Comparison of ENCODE assay signal across 28 cellular contexts in the genomic region with DNA sequence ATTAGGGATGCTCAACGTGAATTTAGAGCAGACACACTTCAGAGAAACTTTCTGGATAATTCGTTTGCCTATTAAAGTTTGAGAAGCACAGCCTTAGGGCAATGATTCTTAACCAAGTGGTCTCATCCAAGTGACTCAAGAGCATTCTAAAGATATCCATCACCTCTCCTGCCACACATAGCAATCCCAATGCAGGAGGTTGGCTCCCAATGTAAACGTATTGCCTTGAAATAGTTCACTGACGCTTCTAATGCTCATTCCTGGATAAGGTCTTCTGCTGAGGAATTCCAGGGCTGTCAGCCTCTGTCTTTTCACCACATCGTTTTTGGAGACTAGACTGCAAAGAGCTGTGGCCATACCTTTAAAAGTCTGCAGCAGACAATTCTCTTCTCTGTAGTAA.
"Had no signal": no experiment of that assay in that cellular context is flagged by ENCODE, and none has a peak within 500 bp of the region (broad histone marks: within the 10 kb centered on the region; RNA-seq: fewer than 3 reads in every experiment).

No MANE protein-coding gene starts in this region.

- H3K27me3 ChIP-seq: ascending aorta, breast epithelium, cardiac muscle cell, colonic mucosa, esophagus muscularis mucosa, foreskin keratinocyte, gastrocnemius medialis had no signal

- H3K27ac ChIP-seq: ascending aorta, breast epithelium, cardiac muscle cell, colonic mucosa, esophagus muscularis mucosa, foreskin keratinocyte, gastrocnemius medialis, WERI-Rb-1 had no signal

- H3K9me3 ChIP-seq: ascending aorta, breast epithelium, colonic mucosa, esophagus muscularis mucosa, gastrocnemius medialis had no signal

- ATAC-seq: activated CD4-positive, CD25-positive, alpha-beta regulatory T cell treated with anti-CD3 and anti-CD28 coated beads, Interleukin-2, amount 50 U/mL, for 24 hours; activated CD8-positive, alpha-beta T cell treated with anti-CD3 and anti-CD28 coated beads for 36 hours; activated naive CD4-positive, alpha-beta T cell treated with anti-CD3 and anti-CD28 coated beads, Interleukin-2, amount 50 U/mL, for 72 hours; activated T-cell treated with anti-CD3 and anti-CD28 coated beads, Interleukin-2, amount 50 U/mL, for 4 hours; activated T-helper 17 cell treated with anti-CD3 and anti-CD28 coated beads, Interleukin-2, amount 50 U/mL, for 72 hours; foreskin keratinocyte; gastrocnemius medialis; T-helper 17 cell had no signal

- H3K4me3 ChIP-seq: ascending aorta, breast epithelium, cardiac muscle cell, colonic mucosa, esophagus muscularis mucosa, gastrocnemius medialis had no signal

- H3K4me1 ChIP-seq: ascending aorta, breast epithelium, colonic mucosa, esophagus muscularis mucosa, gastrocnemius medialis had no signal

- DNase-seq: activated B cell treated with CpG ODN at 0.5 μM for 24 hours; activated CD4-positive, alpha-beta T cell treated with anti-CD3 and anti-CD28 coated beads for 48 hours; activated CD4-positive, alpha-beta T cell treated with anti-CD3 and anti-CD28 coated beads, Interleukin-2, amount 50 U/mL, for 1 hour; activated CD4-positive, alpha-beta T cell treated with anti-CD3 and anti-CD28 coated beads, Interleukin-2, amount 50 U/mL, for 48 hours; activated CD8-positive, alpha-beta memory T cell treated with anti-CD3 and anti-CD28 coated beads for 24 hours; activated CD8-positive, alpha-beta T cell treated with anti-CD3 and anti-CD28 coated beads for 36 hours; activated effector memory CD4-positive, alpha-beta T cell treated with Interleukin-2 at 50 U/mL for 16 hours; activated gamma-delta T cell treated with Interleukin-2 at 50 U/mL for 16 hours; activated naive CD4-positive, alpha-beta T cell treated with anti-CD3 and anti-CD28 coated beads for 36 hours; activated naive CD8-positive, alpha-beta T cell treated with anti-CD3 and anti-CD28 coated beads, Interleukin-2, amount 10 ng/mL, durations not matched to agents 7 days and 5 days; activated T-cell treated with anti-CD3 and anti-CD28 coated beads, Interleukin-2, amount 50 U/mL, for 4 hours; central memory CD4-positive, alpha-beta T cell; cerebellar nuclear complex; colonic mucosa; effector CD8-positive, alpha-beta T cell; foreskin keratinocyte; gastrocnemius medialis; T-helper 1 cell; T-helper 17 cell; T1000; WERI-Rb-1 had no signal

- H3K36me3 ChIP-seq: ascending aorta, breast epithelium, cardiac muscle cell, colonic mucosa, esophagus muscularis mucosa, gastrocnemius medialis, WERI-Rb-1 had no signal
